ENCODE assay signal across 21 cellular contexts in genomic region chr9:19281801-19282200, GRCh38. TPM values are rescaled to one million over a fixed set of nuclear protein-coding genes. Genes with fewer than 3 reads are reported as not detected.
DNase-seq lines count a peak whose midpoint lies in the region; FAIRE-seq and TF ChIP-seq lines count a peak whose summit lies in the region.
"Had no signal": no experiment of that assay in that cellular context is flagged by ENCODE, and none has a peak within 500 bp of the region (broad histone marks: within the 10 kb centered on the region; RNA-seq: fewer than 3 reads in every experiment).

No MANE protein-coding gene starts in this region.

- no peak overlapping the region for H3K4me3 Mint-ChIP-seq in type B pancreatic cell
- H3K4me3 Mint-ChIP-seq: CD4-positive, CD25-positive, alpha-beta regulatory T cell; CD8-positive, alpha-beta memory T cell; GM23338; HFFc6 had no signal

- H3K27ac Mint-ChIP-seq in type B pancreatic cell = peak overlapping the region; percentile 7
- H3K27ac Mint-ChIP-seq: GM23338, HFFc6 had no signal

- peak; percentile 64 for FAIRE-seq in G401.6 (lab: Jason Lieb, UNC)
- FAIRE-seq in RCC 7860 (lab: Jason Lieb, UNC) = peak; percentile 7
- no peak for FAIRE-seq in GM12891 (lab: Jason Lieb, UNC)
- FAIRE-seq: H54 had no signal

- H3K9me3 Mint-ChIP-seq in type B pancreatic cell = no peaks in the 10 kb centered on the region
- H3K9me3 Mint-ChIP-seq: CD4-positive, CD25-positive, alpha-beta regulatory T cell; CD8-positive, alpha-beta memory T cell; GM23338; HFFc6 had no signal

- H3K4me1 Mint-ChIP-seq in type B pancreatic cell (ENCODE audit: unreplicated experiment) = peaks cover 6% of the 10 kb centered on the region
- H3K4me1 Mint-ChIP-seq: GM23338 had no signal

- TF ChIP-seq POLR2A in GM12891 (IDR thresholded peaks at IDR 0.05; ENCODE audit: low read depth, low read length) = no peak

- TF ChIP-seq CTCF in epithelial cell of esophagus (IDR thresholded peaks at IDR 0.05; ENCODE audit: insufficient read depth, low read depth, low read length, missing control alignments) = no peak
- TF ChIP-seq CTCF in type B pancreatic cell (conservative IDR thresholded peaks at IDR 0.05) = no peak

- H3K27me3 Mint-ChIP-seq in type B pancreatic cell = no peaks in the 10 kb centered on the region
- H3K27me3 Mint-ChIP-seq: CD4-positive, CD25-positive, alpha-beta regulatory T cell had no signal

- H3K4me3 ChIP-seq in epithelial cell of esophagus (ENCODE audit: low read length) = no peak overlapping the region
- H3K4me3 ChIP-seq: GM23338 had no signal

- no peaks in the 10 kb centered on the region for H3K36me3 Mint-ChIP-seq in type B pancreatic cell

- DNase-seq in RCC 7860 (ENCODE audit: low spot score) (no peak), epithelial cell of esophagus (ENCODE audit: low read depth) (peak; percentile 66), type B pancreatic cell (ENCODE audit: extremely low spot score, unreplicated experiment) (no peak), GM12891 (ENCODE audit: insufficient read length, low spot score) (no peak), NCI-H345 (lab: John Stamatoyannopoulos, UW) (no peak), NOMO-1 (lab: John Stamatoyannopoulos, UW; ENCODE audit: unreplicated experiment in 2 of 2) (no peak)
- DNase-seq: ACHN; BE2C; C1 segment of cervical spinal cord; CD4-positive, CD25-positive, alpha-beta regulatory T cell; CD8-positive, alpha-beta memory T cell; COR-L47; DMS 273 treated with DMSO at 0.1 percent for 48 hours; DMS53; DND-41; EL; HCEC 1CT; HFFc6 had no signal

TF ChIP-seq in GM12891, 5 proteins besides CTCF, POLR2A, EP300 and RAD21:
- no peak for TF ChIP-seq POU2F2 (IDR thresholded peaks at IDR 0.05; ENCODE audit: low read depth, low read length)
- TF ChIP-seq TAF1 (IDR thresholded peaks at IDR 0.05; ENCODE audit: low read depth, low read length) = no peak
- no peak for TF ChIP-seq SPI1 (IDR thresholded peaks at IDR 0.05; ENCODE audit: low read depth, low read length)
- no peak for TF ChIP-seq POLR2AphosphoS5 (IDR thresholded peaks at IDR 0.05; ENCODE audit: low read depth, low read length)
- no peak for TF ChIP-seq PAX5 (IDR thresholded peaks at IDR 0.05; ENCODE audit: insufficient read depth, low read length, severe bottlenecking)

RNA-seq across cellular contexts. Expression of gene DENND4C, which starts 51.3 kb away (rescaled TPM):
- total RNA-seq in type B pancreatic cell (ENCODE audit: low replicate concordance) = 36.6 and 54.1 TPM in 2 replicates
- polyA plus RNA-seq in GM12891 (2012; ENCODE audit: low read depth, missing spikeins) = 14.1 TPM
